8 cellular contexts compared by ENCODE assay signal in the genomic region with DNA sequence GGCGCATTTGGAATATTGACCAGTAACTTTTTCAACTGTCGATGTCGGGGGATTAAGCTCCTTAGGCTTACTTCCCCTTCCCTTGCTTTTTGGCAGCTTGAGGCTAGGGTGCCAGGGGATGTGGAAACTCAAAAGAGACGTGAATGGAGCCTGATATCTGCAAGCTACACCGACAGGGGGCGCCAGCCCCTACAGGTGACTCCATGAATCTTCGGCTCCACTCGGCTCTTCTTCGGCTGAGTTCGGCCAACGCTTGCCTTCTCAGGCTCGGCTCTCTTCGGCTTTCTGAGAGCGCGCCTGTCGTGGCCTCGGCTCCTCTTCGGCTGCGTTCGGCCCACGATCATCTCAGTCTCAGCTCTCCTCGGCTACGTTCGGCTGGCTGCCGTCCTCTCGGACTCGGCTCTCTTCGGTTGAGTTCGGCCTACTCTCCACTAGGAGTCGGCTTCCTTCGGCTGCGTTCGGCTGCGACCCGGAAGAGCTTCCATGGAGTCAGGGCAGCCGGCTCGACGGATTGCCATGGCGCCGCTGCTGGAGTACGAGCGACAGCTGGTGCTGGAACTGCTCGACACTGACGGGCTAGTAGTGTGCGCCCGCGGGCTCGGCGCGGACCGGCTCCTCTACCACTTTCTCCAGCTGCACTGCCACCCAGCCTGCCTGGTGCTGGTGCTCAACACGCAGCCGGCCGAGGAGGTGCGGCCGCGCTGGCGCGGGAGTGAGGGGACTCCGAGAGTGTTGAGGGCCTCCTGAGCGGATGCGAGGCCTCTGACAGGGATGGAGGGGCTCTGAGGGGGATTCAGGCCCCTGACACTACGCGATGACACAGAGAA. TPM values are rescaled to one million over a fixed set of nuclear protein-coding genes. Genes with fewer than 3 reads are reported as not detected.
DNase-seq lines count a peak whose midpoint lies in the region; ATAC-seq, FAIRE-seq and TF ChIP-seq lines count a peak whose summit lies in the region.

A gene (plus strand): TSS at position 472 of the 827 bp plus-strand sequence. CDS start 12 bp downstream, at position 484.

- intact Hi-C loops in left ventricle myocardium superior (cut with micrococcal nuclease), result loop anchor here (10.0 kb wide), 3 partner anchors 75 to 325 kb away; no protein-coding TSS in a partner anchor
- intact Hi-C loops in prostate gland (cut with DNase I), result loop anchor here (5.0 to 10.0 kb wide), 5 partner anchors 53 to 367 kb away; a partner anchor contains a TSS

- peaks cover 6% of the 10 kb centered on the region for H3K27me3 Mint-ChIP-seq in T-helper 17 cell

- H3K27ac Mint-ChIP-seq in T-helper 17 cell, result peak within 1 kb of the TSS; percentile 99

- H3K27ac ChIP-seq in angular gyrus (ENCODE audit: low read depth, low read length) (peak within 1 kb of the TSS; percentile 50), prostate gland (peak within 1 kb of the TSS; percentile 49 to 67)

- H3K4me1 ChIP-seq in prostate gland (replicated peaks), result peaks cover 7% of the 10 kb centered on the region

- DNase-seq in NCI-H1694 treated with DMSO at 0.1 percent for 48 hours (lab: John Stamatoyannopoulos, UW) (peak; percentile 95), T-helper 17 cell (peak; percentile 96 to 100 (median 98)), left ventricle myocardium superior (peak; percentile 100), prostate gland (ENCODE audit: low spot score) (peak; percentile 100), urothelium cell line (ENCODE audit: low spot score) (peak; percentile 98)

- H3K4me1 Mint-ChIP-seq in T-helper 17 cell, result peaks cover 24% of the 10 kb centered on the region

- WGBS in prostate gland, result under 1% methylated on average over 52 of the region's 64 CpGs

- peak within 1 kb of the TSS; percentile 98 for H3K4me3 Mint-ChIP-seq in T-helper 17 cell

- peaks cover 2% of the 10 kb centered on the region for H3K36me3 Mint-ChIP-seq in T-helper 17 cell (ENCODE audit: low read depth)

- peak; percentile 91 for FAIRE-seq in urothelium cell line (lab: Jason Lieb, UNC)

- H3K9me3 ChIP-seq in T-helper 17 cell (ENCODE audit: control insufficient read depth, low read length, poor library complexity, severe bottlenecking) (no peaks in the 10 kb centered on the region), prostate gland (no peaks in the 10 kb centered on the region)

- peak; percentile 99 for ATAC-seq in GM18498 (IDR thresholded peaks at IDR 0.05; ENCODE audit: unreplicated experiment)
- ATAC-seq in HG02938 (IDR thresholded peaks at IDR 0.05; ENCODE audit: unreplicated experiment), result peak; percentile 94
- peak; percentile 96 for ATAC-seq in T-helper 17 cell
- peak; percentile 98 for ATAC-seq in left ventricle myocardium superior

- TF ChIP-seq CTCF in prostate gland (IDR thresholded peaks at IDR 0.05), result peak; percentile 85 to 99 (median 96)

- no peaks in the 10 kb centered on the region for H3K36me3 ChIP-seq in prostate gland

- TF ChIP-seq POLR2A in prostate gland (IDR thresholded peaks at IDR 0.05), result no peak

- H3K27me3 ChIP-seq in prostate gland (replicated peaks; ENCODE audit: insufficient read depth), result no peaks in the 10 kb centered on the region

- peak within 1 kb of the TSS; percentile 59 to 73 for H3K4me3 ChIP-seq in prostate gland

RNA-seq across cellular contexts. Expression of the gene that starts here (rescaled TPM):
- total RNA-seq in T-helper 17 cell, result 1 to 10 TPM; 8.7 to 9.9 TPM
- total RNA-seq in left ventricle myocardium superior, result 7.3 TPM
- 10 to 100 TPM in 1 of 2 donors, 1 to 10 TPM in 1; 7.6 to 13.3 TPM for total RNA-seq in prostate gland

Comparison
In these comparisons a context has a peak if more than half of its experiments do, and no peak if none do; other contexts are left out.
1. Peak in every context shown above with its lines: DNase-seq, ATAC-seq, H3K4me3 ChIP-seq and H3K27ac ChIP-seq.